ENCODE assay signal across 8 cellular contexts in genomic region chr7:140479739-140480084, GRCh38. TPM values are rescaled to one million over a fixed set of nuclear protein-coding genes. Genes with fewer than 3 reads are reported as not detected.
DNase-seq lines count a peak whose midpoint lies in the region; ATAC-seq and TF ChIP-seq lines count a peak whose summit lies in the region.

No MANE protein-coding gene starts in this region.

- H3K4me3 ChIP-seq in BJ (ENCODE audit: low read depth, low read length) = peak overlapping the region; percentile 98

- intact Hi-C loops in natural killer cell (cut with micrococcal nuclease) = loop anchor here (2.0 to 5.0 kb wide), 3 partner anchors 305 to 533 kb away; partner anchors contain the start of gene BRAF

- ATAC-seq in HG03469 (IDR thresholded peaks at IDR 0.05; ENCODE audit: unreplicated experiment) (peak; percentile 4), natural killer cell (no peak), GM19035 (IDR thresholded peaks at IDR 0.05; ENCODE audit: unreplicated experiment) (no peak)

- H3K27me3 Mint-ChIP-seq in chondrocyte (ENCODE audit: low read depth) = no peaks in the 10 kb centered on the region
- H3K27me3 Mint-ChIP-seq in natural killer cell (ENCODE audit: low read depth in 2 of 2) = no peaks in the 10 kb centered on the region

- peak overlapping the region; percentile 96 for H3K4me3 Mint-ChIP-seq in chondrocyte (ENCODE audit: unreplicated experiment)
- H3K4me3 Mint-ChIP-seq in natural killer cell = peak overlapping the region; percentile 99

- H3K27ac Mint-ChIP-seq in chondrocyte (ENCODE audit: unreplicated experiment) = no peak overlapping the region
- H3K27ac Mint-ChIP-seq in natural killer cell = peak overlapping the region; percentile 93

- CTCF ChIA-PET in BJ (lab: Yijun Ruan, JAX) = interaction anchor here (0.5 kb wide), 1 partner anchor 39 kb away, joined by 3 read pairs; no protein-coding TSS in a partner anchor

- POLR2A ChIA-PET in BJ (lab: Charles Lee) = no interaction called here

- H3K4me1 Mint-ChIP-seq in chondrocyte (ENCODE audit: low read depth) = peaks cover 23% of the 10 kb centered on the region
- peaks cover 30 to 34% of the 10 kb centered on the region in 2 donors for H3K4me1 Mint-ChIP-seq in natural killer cell

- H3K36me3 ChIP-seq in BJ (ENCODE audit: control insufficient read depth, insufficient read depth, low read length) = no peaks in the 10 kb centered on the region

- TF ChIP-seq CTCF in BJ (IDR thresholded peaks at IDR 0.05; ENCODE audit: insufficient read depth, low read depth, low read length) (no peak), chondrocyte (IDR thresholded peaks at IDR 0.05) (no peak), natural killer cell (IDR thresholded peaks at IDR 0.05) (no peak)

- no peaks in the 10 kb centered on the region for H3K36me3 Mint-ChIP-seq in chondrocyte (ENCODE audit: low read depth)
- no peaks in the 10 kb centered on the region for H3K36me3 Mint-ChIP-seq in natural killer cell

- no peak for DNase-seq in BJ (ENCODE audit: low read depth)
- no peak for DNase-seq in chondrocyte (ENCODE audit: low spot score)
- no peak for DNase-seq in natural killer cell
- DNase-seq in NCI-H146 treated with DMSO at 0.1 percent for 48 hours (lab: John Stamatoyannopoulos, UW; ENCODE audit: unreplicated experiment) = no peak
- DNase-seq in NCI-H1092 treated with DMSO at 0.1 percent for 48 hours (lab: John Stamatoyannopoulos, UW) = no peak
- DNase-seq in germinal center (ENCODE audit: low spot score) = no peak

- no peaks in the 10 kb centered on the region for H3K9me3 Mint-ChIP-seq in chondrocyte (ENCODE audit: low read depth)
- H3K9me3 Mint-ChIP-seq in natural killer cell = no peaks in the 10 kb centered on the region

- H3K27me3 ChIP-seq in BJ (ENCODE audit: control insufficient read depth, insufficient read depth, low read length) = peaks cover 5% of the 10 kb centered on the region

RNA-seq across cellular contexts. Expression of gene MKRN1, which starts 0.4 kb away (rescaled TPM):
- 61.2 and 62.9 TPM in 2 replicates for polyA plus RNA-seq in BJ (2011; rRNA removed)
- 42.8 and 51.0 TPM in 2 replicates for polyA minus RNA-seq in BJ (2011; rRNA and poly(A)+ RNA removed)
- total RNA-seq in chondrocyte (64.7 to 70.1 TPM (median 67.9 TPM) in 3 replicates), natural killer cell (100 to 1,000 TPM; 119 to 146 (median 136) TPM)
